ENCODE assay signal across 8 cellular contexts in the genomic region with DNA sequence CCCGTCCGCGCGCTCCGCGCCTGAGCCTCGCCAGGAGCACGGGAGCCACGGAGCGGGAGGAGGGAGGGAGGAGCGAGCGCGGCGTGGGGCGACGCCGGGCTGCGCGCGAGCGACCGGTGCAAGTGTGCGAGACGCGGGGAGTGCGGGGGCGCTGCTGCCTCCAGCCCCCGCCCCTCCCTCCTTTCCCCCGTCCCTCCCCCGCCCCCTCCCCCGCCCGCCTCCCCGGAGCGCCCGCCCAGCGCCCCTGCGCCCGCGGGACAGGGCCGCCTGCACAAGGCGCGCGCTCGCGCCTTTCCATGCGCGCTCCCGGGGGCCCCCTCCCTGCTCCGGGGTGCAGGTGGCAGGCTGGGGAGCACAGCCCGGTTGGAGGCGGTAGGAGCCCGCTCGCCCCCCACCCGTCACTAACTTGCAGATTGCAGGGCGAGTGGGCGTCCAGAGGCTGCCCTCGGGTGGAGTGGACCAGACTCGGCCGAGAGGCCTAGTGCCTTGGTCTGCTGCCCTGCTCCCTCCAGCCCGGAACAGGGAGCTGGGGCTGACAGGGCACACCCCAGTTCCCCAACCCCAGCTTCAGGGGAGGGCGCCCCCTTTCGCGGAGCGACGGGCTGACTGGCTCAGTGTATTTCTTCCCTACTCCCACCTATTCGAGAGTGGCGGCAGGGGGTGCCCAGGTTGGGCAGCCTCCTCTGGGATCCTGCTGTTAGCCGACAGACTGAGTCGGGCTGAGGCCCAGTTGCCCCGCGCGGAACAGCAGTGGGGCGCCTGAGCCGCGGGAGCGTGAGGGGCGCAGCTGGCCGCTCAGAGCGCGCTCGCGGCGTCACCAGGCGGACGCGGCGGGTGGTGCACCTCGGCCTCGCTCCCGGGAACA. TPM values are rescaled to one million over a fixed set of nuclear protein-coding genes. Genes with fewer than 3 reads are reported as not detected.
DNase-seq lines count a peak whose midpoint lies in the region; ATAC-seq and TF ChIP-seq lines count a peak whose summit lies in the region.

A gene (minus strand): TSS at position 126 of the 865 bp plus-strand sequence. CDS start 255 bp downstream, outside the sequence.

- TF ChIP-seq RAD21 in HCT116 (IDR thresholded peaks at IDR 0.05; ENCODE audit: low read depth), result peak; percentile 98

- H3K27ac Mint-ChIP-seq in neural progenitor cell, result no peak within 1 kb of the TSS

- peaks cover 7% of the 10 kb centered on the region for H3F3A ChIP-seq in neural progenitor cell (ENCODE audit: low read depth)

- no peaks in the 10 kb centered on the region for H3K36me3 Mint-ChIP-seq in neural progenitor cell

- H3K9me3 ChIP-seq in HCT116 (ENCODE audit: control insufficient read depth in 1 of 2, insufficient read depth in 1 of 2, low read depth in 1 of 2, low read length in 2 of 2) (no peaks in the 10 kb centered on the region), neural progenitor cell (ENCODE audit: low read depth) (no peaks in the 10 kb centered on the region)

- H3K79me2 ChIP-seq in HCT116 (ENCODE audit: insufficient read depth, low read length) (no peaks in the 10 kb centered on the region), neural progenitor cell (ENCODE audit: low read depth) (no peaks in the 10 kb centered on the region)

- H3K4me2 ChIP-seq in HCT116 (ENCODE audit: low read length), result peak within 1 kb of the TSS; percentile 96
- H3K4me2 ChIP-seq in neural progenitor cell, result peak within 1 kb of the TSS; percentile 88

- POLR2A ChIA-PET in HCT116 (lab: Charles Lee), result no interaction called here

- H3K4me3 ChIP-seq in HCT116 (replicated peaks in 1 of 2; ENCODE audit: low read depth in 1 of 2, low read length in 2 of 2), result peak within 1 kb of the TSS; percentile 49 to 63
- peak within 1 kb of the TSS; percentile 41 for H3K4me3 ChIP-seq in neural progenitor cell

- H3K36me3 ChIP-seq in HCT116 (ENCODE audit: control insufficient read depth in 1 of 2, insufficient read depth in 2 of 2, low read length in 2 of 2), result no peaks in the 10 kb centered on the region
- H3K36me3 ChIP-seq in neural progenitor cell, result no peaks in the 10 kb centered on the region

- H3K9ac ChIP-seq in HCT116 (ENCODE audit: low read length) (peak within 1 kb of the TSS; percentile 30), neural progenitor cell (no peak within 1 kb of the TSS)

- peak within 1 kb of the TSS; percentile 58 for H2AFZ ChIP-seq in HCT116 (ENCODE audit: low read depth, low read length, poor library complexity, severe bottlenecking)
- H2AFZ ChIP-seq in neural progenitor cell (replicated peaks), result peak within 1 kb of the TSS; percentile 84

- RAD21 ChIA-PET in HCT116 (lab: Charles Lee; ENCODE audit: low non-redundant PET in 1 of 2, low total read pairs in 2 of 2, uncharacterized antibody in 2 of 2, unreplicated experiment in 2 of 2), result interaction anchor here (0.6 to 2.2 kb wide), 5 partner anchors 222 to 295 kb away, joined by 3 to 21 read pairs (median 5); no protein-coding TSS in a partner anchor

- peaks cover 63% of the 10 kb centered on the region for H3K27me3 Mint-ChIP-seq in neural progenitor cell (ENCODE audit: insufficient read depth, low read depth)

- H3K4me3 Mint-ChIP-seq in neural progenitor cell, result peak within 1 kb of the TSS; percentile 91

- CTCF ChIA-PET in HCT116 (lab: Charles Lee), result interaction anchor here (1.1 to 15.0 kb wide), 6 partner anchors 30 to 384 kb away, joined by 3 to 297 read pairs (median 4); no protein-coding TSS in a partner anchor

- H3K4me1 Mint-ChIP-seq in neural progenitor cell, result peaks cover 18% of the 10 kb centered on the region

- TF ChIP-seq CTCF in 22Rv1 (IDR thresholded peaks at IDR 0.05), result peak; percentile 50
- TF ChIP-seq CTCF in HCT116 (IDR thresholded peaks at IDR 0.05 in 2 of 3, conservative IDR thresholded peaks at IDR 0.05 in 1 of 3; ENCODE audit: borderline replicate concordance in 1 of 3, insufficient read depth in 1 of 3, low read depth in 2 of 3, low read length in 2 of 3), result peak; percentile 79 to 98 (median 90)
- peak; percentile 77 for TF ChIP-seq CTCF in neural progenitor cell (IDR thresholded peaks at IDR 0.05)

- no peak within 1 kb of the TSS for H3K27ac ChIP-seq in 22Rv1
- H3K27ac ChIP-seq in HCT116 (ENCODE audit: low read depth, low read length), result no peak within 1 kb of the TSS
- H3K27ac ChIP-seq in neural progenitor cell, result no peak within 1 kb of the TSS

- H3K9me2 ChIP-seq in HCT116 (ENCODE audit: insufficient read depth), result no peaks in the 10 kb centered on the region

- peaks cover 5 to 33% of the 10 kb centered on the region in 2 experiments; a peak in 3 of 4 replicates for H3K4me1 ChIP-seq in HCT116 (ENCODE audit: control insufficient read depth in 1 of 2, insufficient read depth in 2 of 2, low read length in 2 of 2)
- H3K4me1 ChIP-seq in neural progenitor cell, result peaks cover 17% of the 10 kb centered on the region

- H3K9me3 Mint-ChIP-seq in neural progenitor cell, result peaks cover 2% of the 10 kb centered on the region

- H3K27me3 ChIP-seq in HCT116 (ENCODE audit: insufficient read depth, low read length) (peaks cover 33% of the 10 kb centered on the region), neural progenitor cell (peaks cover 100% of the 10 kb centered on the region)

- intact Hi-C loops in HCT116 (cut with micrococcal nuclease), result loop anchor here (1.0 to 10.0 kb wide), 4 partner anchors 115 to 785 kb away; no protein-coding TSS in a partner anchor

- TF ChIP-seq POLR2A in HCT116 (IDR thresholded peaks at IDR 0.05; ENCODE audit: borderline replicate concordance, extremely low read depth, insufficient read depth, insufficient read length) (no peak), erythroblast (IDR thresholded peaks at IDR 0.05; ENCODE audit: low read length) (no peak)

- DNase-seq in HCT116 (ENCODE audit: low read depth, low spot score), result no peak
- DNase-seq in activated CD8-positive, alpha-beta memory T cell treated with anti-CD3 and anti-CD28 coated beads, Interleukin-2, amount 50 U/mL, for 48 hours, result peak; percentile 83
- DNase-seq in erythroblast (lab: John Stamatoyannopoulos, UW), result peak; percentile 18 to 19
- DNase-seq in neural progenitor cell (ENCODE audit: low spot score), result peak; percentile 82

- no peaks in the 10 kb centered on the region for H4K20me1 ChIP-seq in HCT116 (ENCODE audit: insufficient read depth)
- peaks cover 23% of the 10 kb centered on the region for H4K20me1 ChIP-seq in neural progenitor cell (ENCODE audit: low read depth)

- peak; percentile 71 for ATAC-seq in HCT116
- no peak for ATAC-seq in HG03457 (IDR thresholded peaks at IDR 0.05; ENCODE audit: unreplicated experiment)
- no peak for ATAC-seq in GM21381 (IDR thresholded peaks at IDR 0.05; ENCODE audit: unreplicated experiment)
- no peak for ATAC-seq in HG02884 (IDR thresholded peaks at IDR 0.05; ENCODE audit: unreplicated experiment)

- BruUV-seq in HCT116 (replicated peaks; lab: Mats Ljungman, UMichigan), result no TSS peak

TF ChIP-seq in HCT116, 20 proteins besides CTCF, POLR2A, EP300 and RAD21:
- TF ChIP-seq, protein P1, sequence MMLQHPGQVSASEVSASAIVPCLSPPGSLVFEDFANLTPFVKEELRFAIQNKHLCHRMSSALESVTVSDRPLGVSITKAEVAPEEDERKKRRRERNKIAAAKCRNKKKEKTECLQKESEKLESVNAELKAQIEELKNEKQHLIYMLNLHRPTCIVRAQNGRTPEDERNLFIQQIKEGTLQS (IDR thresholded peaks at IDR 0.05), result no peak
- TF ChIP-seq, protein P2, sequence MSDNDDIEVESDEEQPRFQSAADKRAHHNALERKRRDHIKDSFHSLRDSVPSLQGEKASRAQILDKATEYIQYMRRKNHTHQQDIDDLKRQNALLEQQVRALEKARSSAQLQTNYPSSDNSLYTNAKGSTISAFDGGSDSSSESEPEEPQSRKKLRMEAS (IDR thresholded peaks at IDR 0.05), result no peak
- TF ChIP-seq SP1 (IDR thresholded peaks at IDR 0.05; ENCODE audit: low read depth), result no peak
- TF ChIP-seq ZNF274 (IDR thresholded peaks at IDR 0.05; ENCODE audit: low read depth, low read length), result no peak
- no peak for TF ChIP-seq SRF (IDR thresholded peaks at IDR 0.05; ENCODE audit: low read depth)
- TF ChIP-seq EGR1 (IDR thresholded peaks at IDR 0.05; ENCODE audit: low read depth), result no peak
TF ChIP-seq in HCT116: peak in this region for 0.

RNA-seq across cellular contexts. Expression of the gene that starts here (rescaled TPM):
- total RNA-seq in HCT116 (2021; ENCODE audit: unreplicated experiment), result 0.34 TPM
- polyA plus RNA-seq in HCT116 (2012), result 0.56 and 0.91 TPM in 2 replicates
- total RNA-seq in neural progenitor cell (ENCODE audit: low replicate concordance), result not detected in 2 replicates

Comparison
In these comparisons a context has a peak if more than half of its experiments do, and no peak if none do; other contexts are left out.
1. Peak in ATAC-seq, H3K4me3 ChIP-seq, H3K9ac ChIP-seq and H3K4me2 ChIP-seq in HCT116; RNA of the gene not detected or under 1 TPM.
2. Peak in DNase-seq, H3K4me3 ChIP-seq and H3K4me2 ChIP-seq in neural progenitor cell; RNA of the gene not detected or under 1 TPM.